1 cellular context compared by ENCODE assay signal in genomic region chr6:28336284-28337024, GRCh38.
A peak's percentile ranks its signal among the peaks of the same experiment; 100 is the strongest.
TF ChIP-seq lines count a peak whose summit lies in the region.

No MANE protein-coding gene starts in this region.

TF ChIP-seq in HepG2, 621 proteins besides CTCF, POLR2A, EP300 and RAD21 (continued from another document and continues in another):
- no peak for TF ChIP-seq RFX3 (CRISPR knock-in tag; IDR thresholded peaks at IDR 0.05)
- TF ChIP-seq ZNF788 (CRISPR knock-in tag; IDR thresholded peaks at IDR 0.05; ENCODE audit: borderline replicate concordance): no peak
- no peak for TF ChIP-seq THRA (CRISPR knock-in tag; IDR thresholded peaks at IDR 0.05; ENCODE audit: borderline replicate concordance)
- no peak for TF ChIP-seq ZNF513 (CRISPR knock-in tag; conservative IDR thresholded peaks at IDR 0.05)
- TF ChIP-seq ZNF687 (CRISPR knock-in tag; IDR thresholded peaks at IDR 0.05): 0 out of 2 replicates have a peak, but pooled peaks have one; percentile 36
- TF ChIP-seq ZNF772 (CRISPR knock-in tag; IDR thresholded peaks at IDR 0.05): 0 out of 2 replicates have a peak, but pooled peaks have one; percentile 3
- no peak for TF ChIP-seq ZMYM2 (CRISPR knock-in tag; IDR thresholded peaks at IDR 0.05)
- no peak; the same call in 1 of the 2 replicates for TF ChIP-seq ZNF614 (CRISPR knock-in tag; IDR thresholded peaks at IDR 0.05; ENCODE audit: borderline replicate concordance)
- no peak for TF ChIP-seq MAF1 (CRISPR knock-in tag; IDR thresholded peaks at IDR 0.05; ENCODE audit: borderline replicate concordance)
- TF ChIP-seq DZIP1 (CRISPR knock-in tag; IDR thresholded peaks at IDR 0.05): no peak
- no peak for TF ChIP-seq ESRRA (CRISPR knock-in tag; IDR thresholded peaks at IDR 0.05; ENCODE audit: low read depth)
- TF ChIP-seq MED1 (CRISPR knock-in tag; IDR thresholded peaks at IDR 0.05): no peak
- no peak for TF ChIP-seq MAX (IDR thresholded peaks at IDR 0.05)
- no peak for TF ChIP-seq ZNF468 (CRISPR knock-in tag; IDR thresholded peaks at IDR 0.05)
- no peak for TF ChIP-seq ZBTB14 (CRISPR knock-in tag; IDR thresholded peaks at IDR 0.05)
- no peak for TF ChIP-seq ZNF790 (CRISPR knock-in tag; IDR thresholded peaks at IDR 0.05; ENCODE audit: borderline replicate concordance)
- peak; percentile 17; the same call in 1 of the 2 replicates for TF ChIP-seq MIER3 (CRISPR knock-in tag; IDR thresholded peaks at IDR 0.05; ENCODE audit: borderline replicate concordance)
- no peak for TF ChIP-seq ZBTB37 (CRISPR knock-in tag; IDR thresholded peaks at IDR 0.05)
- TF ChIP-seq ZNF430 (CRISPR knock-in tag; IDR thresholded peaks at IDR 0.05): no peak
- TF ChIP-seq SIN3B (IDR thresholded peaks at IDR 0.05; ENCODE audit: low read length): no peak
- 0 out of 2 replicates have a peak, but pooled peaks have one; percentile 6 for TF ChIP-seq SMYD3 (CRISPR knock-in tag; IDR thresholded peaks at IDR 0.05)
- TF ChIP-seq ZSCAN9 (CRISPR knock-in tag; IDR thresholded peaks at IDR 0.05; ENCODE audit: borderline replicate concordance): no peak
- TF ChIP-seq TBL1XR1 (IDR thresholded peaks at IDR 0.05; ENCODE audit: borderline replicate concordance, low read length, partially characterized antibody): no peak
- TF ChIP-seq RXRA (CRISPR knock-in tag; IDR thresholded peaks at IDR 0.05): no peak
- no peak; the same call in 1 of the 2 replicates for TF ChIP-seq ZNF256 (CRISPR knock-in tag; conservative IDR thresholded peaks at IDR 0.05)
- no peak for TF ChIP-seq MYC (CRISPR knock-in tag; IDR thresholded peaks at IDR 0.05; ENCODE audit: borderline replicate concordance)
- TF ChIP-seq PLSCR1 (CRISPR knock-in tag; IDR thresholded peaks at IDR 0.05; ENCODE audit: borderline replicate concordance): no peak
- TF ChIP-seq ZNF570 (CRISPR knock-in tag; IDR thresholded peaks at IDR 0.05; ENCODE audit: borderline replicate concordance): no peak
- peak; percentile 88 for TF ChIP-seq ZBTB42 (CRISPR knock-in tag; IDR thresholded peaks at IDR 0.05)
- TF ChIP-seq ZNF124 (CRISPR knock-in tag; IDR thresholded peaks at IDR 0.05): no peak
- TF ChIP-seq BHLHE40 (IDR thresholded peaks at IDR 0.05; ENCODE audit: low read length): no peak
- TF ChIP-seq ZNF274 (CRISPR knock-in tag; IDR thresholded peaks at IDR 0.05): no peak
- no peak for TF ChIP-seq BCLAF1 (IDR thresholded peaks at IDR 0.05)
- no peak for TF ChIP-seq ZNF639 (CRISPR knock-in tag; conservative IDR thresholded peaks at IDR 0.05)
- no peak for TF ChIP-seq PRPF4 (IDR thresholded peaks at IDR 0.05; ENCODE audit: low read depth, low read length, poor library complexity, severe bottlenecking)
- TF ChIP-seq YEATS2 (CRISPR knock-in tag; IDR thresholded peaks at IDR 0.05; ENCODE audit: borderline replicate concordance): no peak
